20 cellular contexts compared by ENCODE assay signal in the genomic region with DNA sequence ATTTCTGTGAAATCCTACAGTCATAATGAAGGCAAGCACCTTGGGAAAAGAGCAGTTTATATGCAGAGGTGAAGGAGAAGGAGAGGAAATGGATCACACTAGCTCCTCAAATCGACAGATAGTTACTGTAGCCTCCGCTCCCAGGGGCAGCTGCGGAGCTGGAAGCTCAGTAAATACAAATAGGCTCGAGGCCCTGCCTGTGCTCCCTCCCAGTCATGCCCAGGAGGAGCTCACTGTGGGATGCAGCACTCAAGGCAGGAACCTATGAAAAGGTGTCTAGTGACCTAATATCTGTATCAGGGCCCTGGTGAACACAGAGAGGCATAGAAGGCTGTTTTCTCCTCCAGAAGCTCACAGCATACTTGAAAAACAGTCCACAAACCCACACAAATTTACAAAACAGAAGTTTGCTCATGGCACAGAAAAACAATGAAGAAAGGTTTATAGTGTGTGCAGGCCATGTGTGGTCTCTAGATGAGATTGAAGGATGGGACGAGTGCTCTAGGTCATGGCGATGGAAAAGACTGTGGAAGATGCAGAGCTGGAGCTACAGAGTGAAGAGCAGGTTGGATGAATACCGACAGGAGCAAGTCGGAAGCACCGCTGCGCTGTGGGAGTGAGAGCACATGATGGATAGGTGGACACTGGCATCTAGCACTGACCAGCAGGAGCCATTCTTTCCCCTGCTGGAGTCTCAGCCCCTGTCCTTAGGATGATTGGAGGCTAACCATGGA.
DNase-seq lines count a peak whose midpoint lies in the region; FAIRE-seq and TF ChIP-seq lines count a peak whose summit lies in the region.
"Had no signal": no experiment of that assay in that cellular context is flagged by ENCODE, and none has a peak within 500 bp of the region (broad histone marks: within the 10 kb centered on the region; RNA-seq: fewer than 3 reads in every experiment).

No MANE protein-coding gene starts in this region.

- peaks cover 2% of the 10 kb centered on the region; the same call in 1 of the 2 replicates for H3K9me2 ChIP-seq in Karpas-422 (replicated peaks; ENCODE audit: insufficient read depth, low read length)

- no peak for FAIRE-seq in kidney (lab: Jason Lieb, UNC)
- FAIRE-seq in D721Med (lab: Jason Lieb, UNC), result no peak
- FAIRE-seq: GM12878, H54 had no signal

- no peak overlapping the region for H4K8ac ChIP-seq in trophoblast cell (ENCODE audit: low read depth, low read length)

- H4K12ac ChIP-seq in trophoblast cell (ENCODE audit: low read depth, low read length), result no peak overlapping the region

- H4K20me1 ChIP-seq in Karpas-422 (ENCODE audit: insufficient read depth, low read depth, low read length), result no peaks in the 10 kb centered on the region
- H4K20me1 ChIP-seq: BLaER1 treated with 17β-estradiol and CSF1 and Interleukin-3, amounts not matched to agents 10 nM and 100 nM had no signal

- H2BK120ac ChIP-seq in trophoblast cell (ENCODE audit: insufficient read depth, low read length, poor library complexity), result no peak overlapping the region

- H2AFZ ChIP-seq in Karpas-422 (ENCODE audit: low read length), result peak overlapping the region; percentile 70; the same call in 1 of the 2 replicates
- no peak overlapping the region for H2AFZ ChIP-seq in trophoblast cell (ENCODE audit: insufficient read depth, low read length, poor library complexity)
- H2AFZ ChIP-seq: GM23248 had no signal

- no peak overlapping the region for H3K23ac ChIP-seq in trophoblast cell (ENCODE audit: low read length)

- no CpG with 5 or more reads among the region's 10 CpGs for WGBS in trophoblast cell (ENCODE audit: extremely low coverage, insufficient coverage, insufficient read length)

- H3K4me2 ChIP-seq in Karpas-422 (ENCODE audit: low read depth, low read length, poor library complexity, severe bottlenecking) (no peak overlapping the region), trophoblast cell (ENCODE audit: low read length) (no peak overlapping the region)
- H3K4me2 ChIP-seq: BLaER1 treated with 17β-estradiol and CSF1 and Interleukin-3, amounts not matched to agents 10 nM and 100 nM had no signal

- peaks cover 16% of the 10 kb centered on the region for H3K79me2 ChIP-seq in Karpas-422 (ENCODE audit: low read length)
- H3K79me2 ChIP-seq in trophoblast cell (ENCODE audit: control insufficient read depth, insufficient read depth, low read length, poor library complexity), result no peaks in the 10 kb centered on the region

- H3K27me3 ChIP-seq in Karpas-422 (ENCODE audit: low read length) (no peaks in the 10 kb centered on the region), trophoblast cell (ENCODE audit: insufficient read depth, low read length) (no peaks in the 10 kb centered on the region)
- no peaks in the 10 kb centered on the region for H3K27me3 ChIP-seq in effector memory CD4-positive, alpha-beta T cell (replicated peaks; ENCODE audit: control insufficient read depth, insufficient read depth, low read length, poor library complexity, severe bottlenecking)
- H3K27me3 ChIP-seq: BLaER1 treated with 17β-estradiol and CSF1 and Interleukin-3, amounts not matched to agents 10 nM and 100 nM had no signal

- H2AK5ac ChIP-seq in trophoblast cell (ENCODE audit: low read length), result no peak overlapping the region

- H3K9me3 ChIP-seq in Karpas-422 (ENCODE audit: low read length), result no peaks in the 10 kb centered on the region
- no peaks in the 10 kb centered on the region for H3K9me3 ChIP-seq in kidney (ENCODE audit: control insufficient read depth in 1 of 2, low read length in 2 of 2)
- H3K9me3 ChIP-seq in trophoblast cell (ENCODE audit: insufficient read depth, low read depth, low read length), result peaks cover 1% of the 10 kb centered on the region
- no peaks in the 10 kb centered on the region for H3K9me3 ChIP-seq in effector memory CD4-positive, alpha-beta T cell (ENCODE audit: control insufficient read depth, low read length)
- H3K9me3 ChIP-seq: BLaER1 treated with 17β-estradiol and CSF1 and Interleukin-3, amounts not matched to agents 10 nM and 100 nM had no signal

- no peak overlapping the region for H2BK5ac ChIP-seq in trophoblast cell (ENCODE audit: low read depth, low read length, poor library complexity)

- TF ChIP-seq CTCF in coronary artery (IDR thresholded peaks at IDR 0.05) (no peak), kidney (IDR thresholded peaks at IDR 0.05; ENCODE audit: borderline replicate concordance, extremely low read depth, insufficient read depth) (no peak), D721Med (IDR thresholded peaks at IDR 0.05; ENCODE audit: insufficient read depth, missing control alignments) (no peak), foreskin fibroblast (IDR thresholded peaks at IDR 0.05; ENCODE audit: low read depth, low read length) (no peak)

- H3K36me3 ChIP-seq in Karpas-422 (ENCODE audit: insufficient read depth, low read length), result no peaks in the 10 kb centered on the region
- H3K36me3 ChIP-seq in kidney (ENCODE audit: control insufficient read depth in 1 of 2, insufficient read depth in 2 of 2, low read length in 2 of 2), result no peaks in the 10 kb centered on the region
- no peaks in the 10 kb centered on the region for H3K36me3 ChIP-seq in trophoblast cell (ENCODE audit: control insufficient read depth in 1 of 2, insufficient read depth in 2 of 2, low read length in 2 of 2)
- no peaks in the 10 kb centered on the region for H3K36me3 ChIP-seq in effector memory CD4-positive, alpha-beta T cell (ENCODE audit: control insufficient read depth, insufficient read depth, low read length)
- H3K36me3 ChIP-seq: BLaER1 treated with 17β-estradiol and CSF1 and Interleukin-3, amounts not matched to agents 10 nM and 100 nM had no signal

- H3K4me1 ChIP-seq in Karpas-422 (ENCODE audit: low read length) (peaks cover 14% of the 10 kb centered on the region), kidney (ENCODE audit: control insufficient read depth in 1 of 2, insufficient read depth in 1 of 2, low read depth in 1 of 2, low read length in 2 of 2) (no peaks in the 10 kb centered on the region), trophoblast cell (ENCODE audit: control insufficient read depth in 1 of 2, insufficient read depth in 2 of 2, low read length in 2 of 2) (no peaks in the 10 kb centered on the region)
- no peaks in the 10 kb centered on the region for H3K4me1 ChIP-seq in effector memory CD4-positive, alpha-beta T cell (ENCODE audit: control insufficient read depth, insufficient read depth, low read length, poor library complexity, severe bottlenecking)

- no peak overlapping the region for H4K91ac ChIP-seq in trophoblast cell (ENCODE audit: low read depth, low read length)

- no peak overlapping the region for H3K4ac ChIP-seq in trophoblast cell (ENCODE audit: low read depth, low read length)

- no peak overlapping the region for H3K4me3 ChIP-seq in Karpas-422 (ENCODE audit: low read length)
- H3K4me3 ChIP-seq in coronary artery, result no peak overlapping the region
- H3K4me3 ChIP-seq in kidney (ENCODE audit: low read length in 2 of 2), result no peak overlapping the region
- no peak overlapping the region for H3K4me3 ChIP-seq in trophoblast cell (ENCODE audit: low read depth, low read length)
- no peak overlapping the region for H3K4me3 ChIP-seq in effector memory CD4-positive, alpha-beta T cell (ENCODE audit: insufficient read depth, low read depth, low read length, poor library complexity, severe bottlenecking)
- H3K4me3 ChIP-seq in foreskin fibroblast (ENCODE audit: low read depth in 1 of 2, low read length in 2 of 2), result no peak overlapping the region
- H3K4me3 ChIP-seq: BLaER1 treated with 17β-estradiol and CSF1 and Interleukin-3, amounts not matched to agents 10 nM and 100 nM; GM12878; GM23248 had no signal

- no peak overlapping the region for H3K18ac ChIP-seq in trophoblast cell (ENCODE audit: low read length)

- H3K27ac ChIP-seq in Karpas-422 (ENCODE audit: low read length), result no peak overlapping the region
- no peak overlapping the region for H3K27ac ChIP-seq in coronary artery
- no peak overlapping the region for H3K27ac ChIP-seq in kidney (ENCODE audit: low read depth in 2 of 2, low read length in 2 of 2)
- H3K27ac ChIP-seq in trophoblast cell (ENCODE audit: low read depth, low read length), result no peak overlapping the region
- no peak overlapping the region for H3K27ac ChIP-seq in effector memory CD4-positive, alpha-beta T cell (ENCODE audit: insufficient read depth, low read length, poor library complexity, severe bottlenecking)
- H3K27ac ChIP-seq: BLaER1 treated with 17β-estradiol and CSF1 and Interleukin-3, amounts not matched to agents 10 nM and 100 nM; GM23248; HL-60 had no signal

- H3K14ac ChIP-seq in trophoblast cell (ENCODE audit: low read length), result no peak overlapping the region

- H3K9ac ChIP-seq in Karpas-422 (ENCODE audit: low read length) (no peak overlapping the region), kidney (ENCODE audit: low read length in 2 of 2) (no peak overlapping the region), trophoblast cell (ENCODE audit: low read length) (peak overlapping the region; percentile 12)
- H3K9ac ChIP-seq: BLaER1 treated with 17β-estradiol and CSF1 and Interleukin-3, amounts not matched to agents 10 nM and 100 nM; GM23248 had no signal

- H3K79me1 ChIP-seq in trophoblast cell (ENCODE audit: low read length), result no peaks in the 10 kb centered on the region

- no peak overlapping the region for H2BK12ac ChIP-seq in trophoblast cell (ENCODE audit: low read length)

- intact Hi-C loops in kidney (cut with DNase I), result no loop called here

- DNase-seq in Karpas-422 (no peak), coronary artery (ENCODE audit: low spot score) (peak; percentile 53), kidney (peak; percentile 30), trophoblast cell (no peak), D721Med (ENCODE audit: insufficient read length, low spot score) (no peak), foreskin fibroblast (no peak)
- no peak for DNase-seq in effector memory CD4-positive, alpha-beta T cell
- DNase-seq: Calu3; CD8-positive, alpha-beta T cell; DMS 273 treated with DMSO at 0.1 percent for 48 hours; DMS53; DND-41; EL; GM23248; HCEC 1CT; HFFc6 had no signal

Comparison
In these comparisons a context has a peak if more than half of its experiments do, and no peak if none do; other contexts are left out.
1. DNase-seq: peak in coronary artery (single experiment) and kidney (single experiment); none in Karpas-422 (single experiment), trophoblast cell (0 of 2), effector memory CD4-positive, alpha-beta T cell (0 of 3), D721Med (single experiment) and foreskin fibroblast (0 of 2).